ENCODE assay signal across 8 cellular contexts in the genomic region with DNA sequence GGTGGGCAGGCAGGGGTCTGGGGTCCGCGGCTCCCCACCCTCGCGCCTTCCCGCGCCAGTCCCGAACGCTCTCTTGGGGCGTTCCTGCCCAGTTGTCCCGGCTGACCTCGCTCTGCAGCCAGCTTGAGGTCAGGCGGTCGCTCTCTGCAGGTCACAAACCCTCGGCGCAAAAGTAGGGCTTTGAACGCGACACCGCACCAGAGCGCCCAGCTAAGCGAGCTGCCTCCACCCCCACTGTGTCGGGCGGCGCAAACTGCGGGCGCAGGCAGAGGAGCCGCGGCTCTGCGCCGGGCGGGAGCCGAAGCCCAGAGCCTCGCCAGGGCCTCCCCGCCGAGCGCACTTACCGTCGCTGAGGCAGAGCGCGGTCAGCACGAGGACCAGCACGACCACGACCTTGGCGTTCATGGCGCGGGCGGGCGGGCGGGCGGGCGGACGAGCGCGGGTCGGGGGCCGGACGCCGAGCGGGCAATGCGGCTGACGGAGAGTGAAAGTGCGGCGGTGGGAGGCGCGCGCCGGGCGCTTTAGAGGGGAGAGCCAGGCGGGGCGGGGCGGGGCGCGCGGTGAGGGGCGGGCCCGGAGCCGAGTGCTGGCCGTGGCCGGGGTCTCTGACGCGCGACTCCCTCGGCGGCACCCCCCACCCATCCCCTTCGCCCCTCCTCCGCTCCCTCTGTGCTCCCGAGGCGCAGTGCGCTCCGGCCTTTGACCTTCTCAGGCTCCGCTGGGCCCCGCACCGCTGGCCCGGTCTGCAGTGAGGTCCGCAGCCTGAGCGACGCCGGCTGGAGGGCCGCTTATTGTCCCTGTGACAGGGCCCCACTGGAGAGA. TPM values are rescaled to one million over a fixed set of nuclear protein-coding genes. Genes with fewer than 3 reads are reported as not detected.
DNase-seq lines count a peak whose midpoint lies in the region; TF ChIP-seq lines count a peak whose summit lies in the region.

A gene (minus strand): TSS at position 497 of the 822 bp plus-strand sequence. CDS start 92 bp downstream, at position 405.

- POLR2A ChIA-PET in MCF 10A (lab: Yijun Ruan, JAX), result no interaction called here
- POLR2A ChIA-PET in GM10248 (lab: Yijun Ruan, JAX), result no interaction called here

- no peaks in the 10 kb centered on the region for H3K9me3 Mint-ChIP-seq in MCF 10A (ENCODE audit: unreplicated experiment)

- H3K36me3 Mint-ChIP-seq in MCF 10A (ENCODE audit: insufficient read depth, unreplicated experiment), result no peaks in the 10 kb centered on the region

- H3K4me1 ChIP-seq in mesodermal cell (ENCODE audit: control insufficient read depth, insufficient read depth, low read length, poor library complexity, severe bottlenecking), result peaks cover 24% of the 10 kb centered on the region
- no peaks in the 10 kb centered on the region for H3K4me1 ChIP-seq in urinary bladder (ENCODE audit: insufficient read depth)

- TF ChIP-seq CTCF in MCF 10A (IDR thresholded peaks at IDR 0.05; ENCODE audit: unreplicated experiment) (no peak), dorsolateral prefrontal cortex (IDR thresholded peaks at IDR 0.05 in 54 of 56, conservative IDR thresholded peaks at IDR 0.05 in 2 of 56; ENCODE audit: low read depth in 1 of 56, partially characterized antibody in 56 of 56) (no peak), GM10248 (IDR thresholded peaks at IDR 0.05; ENCODE audit: control extremely low read depth, extremely low read depth, low read depth, missing control alignments) (no peak)

- no peak within 1 kb of the TSS for H3K4me3 Mint-ChIP-seq in MCF 10A (ENCODE audit: unreplicated experiment)

- WGBS in mesodermal cell (ENCODE audit: insufficient coverage in 2 of 2), 2 experiments, result 0 to 1% methylated on average over 54 to 55 of the region's 98 CpGs
- WGBS in urinary bladder, result under 1% methylated on average over 97 of the region's 98 CpGs

- intact Hi-C loops in MCF 10A (cut with micrococcal nuclease), result loop anchor here (5.0 kb wide), 1 partner anchor 472 kb away; no protein-coding TSS in a partner anchor
- intact Hi-C loops in dorsolateral prefrontal cortex (cut with DNase I), result loop anchor here (5.0 to 10.0 kb wide), 5 partner anchors 93 to 713 kb away; no protein-coding TSS in a partner anchor

- H3K4me3 ChIP-seq in dorsolateral prefrontal cortex (peak within 1 kb of the TSS; percentile 21 to 75 (median 58)), mesodermal cell (ENCODE audit: extremely low read depth, insufficient read depth, low read length, poor library complexity, severe bottlenecking) (peak within 1 kb of the TSS; percentile 37), urinary bladder (ENCODE audit: low read depth, low read length) (peak within 1 kb of the TSS; percentile 62)

- H3K27ac Mint-ChIP-seq in MCF 10A (ENCODE audit: low read depth, unreplicated experiment), result no peak within 1 kb of the TSS

- no peaks in the 10 kb centered on the region for H3K4me1 Mint-ChIP-seq in MCF 10A (ENCODE audit: insufficient read depth, unreplicated experiment)

- no peaks in the 10 kb centered on the region for H3K9me3 ChIP-seq in mesodermal cell (ENCODE audit: control insufficient read depth, low read length)

- in situ Hi-C loops in T47D (cut with HindIII; ENCODE audit: low pct_unique_long_range_greater_than_20kb, low sequenced_read_pairs), result no loop called here

- BruUV-seq in MCF 10A (replicated peaks; lab: Mats Ljungman, UMichigan), result no TSS peak

- H3K27ac ChIP-seq in dorsolateral prefrontal cortex, result peak within 1 kb of the TSS in 15 of 59 donors; percentile 7 to 63 (median 20)
- no peak within 1 kb of the TSS for H3K27ac ChIP-seq in mesodermal cell (ENCODE audit: low read depth, low read length, severe bottlenecking)
- no peak within 1 kb of the TSS for H3K27ac ChIP-seq in urinary bladder (ENCODE audit: low read depth)

- DNase-seq in T47D (ENCODE audit: low read depth in 1 of 2, low spot score in 1 of 2) (peak; percentile 59 to 72), MCF 10A (ENCODE audit: unreplicated experiment) (no peak), dorsolateral prefrontal cortex (peak in 2 of 10 donors; percentile 35 to 50), UCSD-AML1 (lab: John Stamatoyannopoulos, UW; ENCODE audit: unreplicated experiment) (no peak), GM10248 (ENCODE audit: extremely low spot score) (no peak)
- no peak for DNase-seq in effector CD4-positive, alpha-beta T cell

- H3K27me3 ChIP-seq in dorsolateral prefrontal cortex, result peaks cover 0 to 55% (median 14%) of the 10 kb centered on the region in 45 donors

- H3K36me3 ChIP-seq in mesodermal cell (ENCODE audit: control insufficient read depth, insufficient read depth, low read length), result no peaks in the 10 kb centered on the region
- H3K36me3 ChIP-seq in urinary bladder (ENCODE audit: insufficient read depth), result no peaks in the 10 kb centered on the region

- CTCF ChIA-PET in MCF 10A (lab: Yijun Ruan, JAX), result interaction anchor here (0.8 kb wide), 1 partner anchor 474 kb away, joined by 3 read pairs; no protein-coding TSS in a partner anchor
- CTCF ChIA-PET in GM10248 (lab: Yijun Ruan, JAX), result interaction anchor here (0.7 to 4.8 kb wide), 6 partner anchors 8 to 715 kb away, joined by 3 to 54 read pairs (median 16); no protein-coding TSS in a partner anchor

- peaks cover 13% of the 10 kb centered on the region for H3K27me3 Mint-ChIP-seq in MCF 10A (ENCODE audit: insufficient read depth, unreplicated experiment)

RNA-seq across cellular contexts. Expression of the gene that starts here (rescaled TPM):
- total RNA-seq in MCF 10A (2022) (not detected in 2 replicates), dorsolateral prefrontal cortex (10 to 100 TPM in 67 of 120 experiments, 1 to 10 TPM in 53; 2.1 to 36.3 (median 10.6) TPM), urinary bladder (154 TPM)
- polyA plus RNA-seq in mesodermal cell (2013, experiment 1 of 2), result 18.4 TPM
- 19.9 TPM for polyA plus RNA-seq in mesodermal cell (2013, experiment 2 of 2)
- 49.2 TPM for polyA plus RNA-seq in urinary bladder

Comparison
In these comparisons a context has a peak if more than half of its experiments do, and no peak if none do; other contexts are left out.
1. DNase-seq: peak in T47D (2 of 2); none in MCF 10A (single experiment), UCSD-AML1 (single experiment), effector CD4-positive, alpha-beta T cell (single experiment) and GM10248 (single experiment).
2. Peak in every context shown above with its lines, with median percentiles within 50 percentile points of each other: H3K4me3 ChIP-seq.